Comparison of ENCODE assay signal across 20 cellular contexts in genomic region chr6:109291893-109292292, GRCh38.
"Had no signal": no experiment of that assay in that cellular context is flagged by ENCODE, and none has a peak within 500 bp of the region (broad histone marks: within the 10 kb centered on the region; RNA-seq: fewer than 3 reads in every experiment).

No MANE protein-coding gene starts in this region.

- H3K36me3 ChIP-seq: stomach, thoracic aorta had no signal

- H3K27me3 Mint-ChIP-seq: activated naive CD4-positive, alpha-beta T cell treated with anti-CD3 and anti-CD28 coated beads, Interleukin-2, amount 50 U/mL, for 24 hours had no signal

- H3K4me1 Mint-ChIP-seq: activated naive CD4-positive, alpha-beta T cell treated with anti-CD3 and anti-CD28 coated beads, Interleukin-2, amount 50 U/mL, for 24 hours had no signal

- H3K27ac Mint-ChIP-seq: activated CD4-positive, alpha-beta T cell treated with anti-CD3 and anti-CD28 coated beads, Interleukin-2, amount 10 ng/mL, durations not matched to agents 24 days and 14 days; activated CD8-positive, alpha-beta T cell treated with anti-CD3 and anti-CD28 coated beads, Interleukin-2, amount 10 ng/mL, durations not matched to agents 7 days and 5 days; activated naive CD4-positive, alpha-beta T cell treated with anti-CD3 and anti-CD28 coated beads, Interleukin-2, amount 50 U/mL, for 24 hours; nephron had no signal

- H3K4me1 ChIP-seq: foreskin keratinocyte had no signal

- H3K9me3 ChIP-seq: stomach, thoracic aorta had no signal

- FAIRE-seq: urothelium cell line had no signal

- H3K27ac ChIP-seq: foreskin keratinocyte, stomach, thoracic aorta had no signal

- ATAC-seq: activated CD8-positive, alpha-beta T cell treated with anti-CD3 and anti-CD28 coated beads, Interleukin-2, amount 10 ng/mL, durations not matched to agents 7 days and 5 days; foreskin keratinocyte had no signal

- H3K9me3 Mint-ChIP-seq: activated CD4-positive, alpha-beta T cell treated with anti-CD3 and anti-CD28 coated beads, Interleukin-2, amount 10 ng/mL, durations not matched to agents 24 days and 14 days; activated naive CD4-positive, alpha-beta T cell treated with anti-CD3 and anti-CD28 coated beads, Interleukin-2, amount 50 U/mL, for 24 hours; nephron had no signal

- DNase-seq: activated CD4-positive, alpha-beta T cell treated with anti-CD3 and anti-CD28 coated beads, Interleukin-2, amount 10 ng/mL, durations not matched to agents 24 days and 14 days; activated CD4-positive, CD25-positive, alpha-beta regulatory T cell; activated CD8-positive, alpha-beta memory T cell treated with anti-CD3 and anti-CD28 coated beads, Interleukin-2, amount 50 U/mL, for 4 hours; activated CD8-positive, alpha-beta T cell treated with anti-CD3 and anti-CD28 coated beads, Interleukin-2, amount 10 ng/mL, durations not matched to agents 7 days and 5 days; activated effector memory CD4-positive, alpha-beta T cell treated with anti-CD3 and anti-CD28 coated beads, Interleukin-2, amount 50 U/mL, for 16 hours; activated T-cell treated with anti-CD3 and anti-CD28 coated beads, Interleukin-2, amount 50 U/mL, for 48 hours; amniotic stem cell; central memory CD4-positive, alpha-beta T cell; cortex of kidney; effector CD4-positive, alpha-beta T cell; foreskin keratinocyte; kidney glomerular epithelial cell; occipital lobe; right cardiac atrium; stomach had no signal

- H3K4me3 ChIP-seq: smooth muscle cell, stomach, thoracic aorta had no signal

- H3K4me3 Mint-ChIP-seq: activated CD4-positive, alpha-beta T cell treated with anti-CD3 and anti-CD28 coated beads, Interleukin-2, amount 10 ng/mL, durations not matched to agents 24 days and 14 days; activated CD8-positive, alpha-beta T cell treated with anti-CD3 and anti-CD28 coated beads, Interleukin-2, amount 10 ng/mL, durations not matched to agents 7 days and 5 days; activated naive CD4-positive, alpha-beta T cell treated with anti-CD3 and anti-CD28 coated beads, Interleukin-2, amount 50 U/mL, for 24 hours; nephron had no signal

- H3K36me3 Mint-ChIP-seq: activated naive CD4-positive, alpha-beta T cell treated with anti-CD3 and anti-CD28 coated beads, Interleukin-2, amount 50 U/mL, for 24 hours had no signal

- H3K4me2 ChIP-seq: smooth muscle cell had no signal
